2 cellular contexts compared by ENCODE assay signal in genomic region chr10:126434235-126434634, GRCh38.
TF ChIP-seq lines count a peak whose summit lies in the region.

No MANE protein-coding gene starts in this region.

TF ChIP-seq in SK-N-SH, 30 proteins besides CTCF, POLR2A, EP300 and RAD21:
- TF ChIP-seq YY1 (IDR thresholded peaks at IDR 0.05; ENCODE audit: low read depth) = no peak
- peak; percentile 39; the same call in 1 of the 2 replicates for TF ChIP-seq GATA2 (CRISPR knock-in tag; IDR thresholded peaks at IDR 0.05)
- TF ChIP-seq RCOR1 (IDR thresholded peaks at IDR 0.05; ENCODE audit: low read length) = peak; percentile 11; the same call in 1 of the 2 replicates
- no peak for TF ChIP-seq ELF1 (IDR thresholded peaks at IDR 0.05)
- TF ChIP-seq, protein P1, sequence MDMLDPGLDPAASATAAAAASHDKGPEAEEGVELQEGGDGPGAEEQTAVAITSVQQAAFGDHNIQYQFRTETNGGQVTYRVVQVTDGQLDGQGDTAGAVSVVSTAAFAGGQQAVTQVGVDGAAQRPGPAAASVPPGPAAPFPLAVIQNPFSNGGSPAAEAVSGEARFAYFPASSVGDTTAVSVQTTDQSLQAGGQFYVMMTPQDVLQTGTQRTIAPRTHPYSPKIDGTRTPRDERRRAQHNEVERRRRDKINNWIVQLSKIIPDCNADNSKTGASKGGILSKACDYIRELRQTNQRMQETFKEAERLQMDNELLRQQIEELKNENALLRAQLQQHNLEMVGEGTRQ (IDR thresholded peaks at IDR 0.05; ENCODE audit: borderline replicate concordance, low read depth, low read length) = no peak
- TF ChIP-seq RFX5 (IDR thresholded peaks at IDR 0.05; ENCODE audit: low read length) = no peak

TF ChIP-seq in SK-N-SH treated with all-trans-retinoic acid at 6 μM for 48 hours, 23 proteins besides CTCF, POLR2A, EP300 and RAD21:
- TF ChIP-seq PATZ1 (CRISPR knock-in tag; IDR thresholded peaks at IDR 0.05; ENCODE audit: borderline replicate concordance) (no peak), PPARA (CRISPR knock-in tag; IDR thresholded peaks at IDR 0.05; ENCODE audit: borderline replicate concordance) (no peak), BACH2 (CRISPR knock-in tag; IDR thresholded peaks at IDR 0.05; ENCODE audit: borderline replicate concordance) (no peak), ESRRG (CRISPR knock-in tag; IDR thresholded peaks at IDR 0.05) (no peak)
